In genomic region chr10:35368485-35369048, GRCh38 we compare ENCODE assay signal across 11 cellular contexts. TPM values are rescaled to one million over a fixed set of nuclear protein-coding genes. Genes with fewer than 3 reads are reported as not detected.
DNase-seq lines count a peak whose midpoint lies in the region; ATAC-seq and TF ChIP-seq lines count a peak whose summit lies in the region.
"Had no signal": no experiment of that assay in that cellular context is flagged by ENCODE, and none has a peak within 500 bp of the region (broad histone marks: within the 10 kb centered on the region; RNA-seq: fewer than 3 reads in every experiment).

No MANE protein-coding gene starts in this region.

- peaks cover 18 to 100% (median 86%) of the 10 kb centered on the region in 9 donors for H3K4me1 ChIP-seq in heart right ventricle
- H3K4me1 ChIP-seq in upper lobe of right lung, result peaks cover 45% of the 10 kb centered on the region

- no peak overlapping the region for H3K4me3 ChIP-seq in heart right ventricle
- no peak overlapping the region for H3K4me3 ChIP-seq in dorsolateral prefrontal cortex
- no peak overlapping the region for H3K4me3 ChIP-seq in upper lobe of right lung

- H3K4me3 Mint-ChIP-seq in nephron, result no peak overlapping the region
- H3K4me3 Mint-ChIP-seq: activated T-helper 17 cell treated with anti-CD3 and anti-CD28 coated beads, Interleukin-2, amount 50 U/mL, for 72 hours had no signal

- no peak for TF ChIP-seq CTCF in heart right ventricle (IDR thresholded peaks at IDR 0.05)
- TF ChIP-seq CTCF in dorsolateral prefrontal cortex (IDR thresholded peaks at IDR 0.05 in 54 of 56, conservative IDR thresholded peaks at IDR 0.05 in 2 of 56; ENCODE audit: low read depth in 1 of 56, partially characterized antibody in 56 of 56), result no peak
- TF ChIP-seq CTCF in nephron (IDR thresholded peaks at IDR 0.05; ENCODE audit: unreplicated experiment in 3 of 3), result no peak
- no peak for TF ChIP-seq CTCF in upper lobe of right lung (IDR thresholded peaks at IDR 0.05)

- DNase-seq in heart right ventricle, result no peak
- no peak for DNase-seq in Right ventricle myocardium inferior (ENCODE audit: missing footprints)
- no peak for DNase-seq in dorsolateral prefrontal cortex
- DNase-seq in upper lobe of right lung, result no peak
- DNase-seq in HT-29 (ENCODE audit: low spot score), result no peak
- DNase-seq: activated CD4-positive, CD25-positive, alpha-beta regulatory T cell treated with anti-CD3 and anti-CD28 coated beads, Interleukin-2, amount 50 U/mL, for 72 hours; foreskin keratinocyte had no signal

- H3K36me3 Mint-ChIP-seq in nephron (ENCODE audit: low read depth), result peaks cover 9% of the 10 kb centered on the region

- intact Hi-C loops in heart right ventricle (cut with DNase I), result no loop called here
- intact Hi-C loops in Right ventricle myocardium inferior (cut with DNase I), result no loop called here
- intact Hi-C loops in dorsolateral prefrontal cortex (cut with DNase I), result no loop called here
- intact Hi-C loops in upper lobe of right lung (cut with DNase I), result no loop called here

- no peaks in the 10 kb centered on the region for H3K27me3 ChIP-seq in heart right ventricle
- H3K27me3 ChIP-seq in dorsolateral prefrontal cortex, result no peaks in the 10 kb centered on the region
- H3K27me3 ChIP-seq in upper lobe of right lung, result no peaks in the 10 kb centered on the region
- H3K27me3 ChIP-seq: foreskin keratinocyte had no signal

- H3K4me1 Mint-ChIP-seq in nephron, result peaks cover 69% of the 10 kb centered on the region

- 54 to 75% methylated on average over 11 of the region's 11 CpGs for WGBS in heart right ventricle, 2 donors

- no peaks in the 10 kb centered on the region for H3K9me3 ChIP-seq in heart right ventricle
- no peaks in the 10 kb centered on the region for H3K9me3 ChIP-seq in upper lobe of right lung

- H3K36me3 ChIP-seq in heart right ventricle, result no peaks in the 10 kb centered on the region
- no peaks in the 10 kb centered on the region for H3K36me3 ChIP-seq in upper lobe of right lung

- peak overlapping the region; percentile 56 to 85 (median 65) for H3K27ac Mint-ChIP-seq in nephron
- H3K27ac Mint-ChIP-seq: activated T-helper 17 cell treated with anti-CD3 and anti-CD28 coated beads, Interleukin-2, amount 50 U/mL, for 72 hours had no signal

- peak in 4 of 8 donors; percentile 2 to 26 (median 8) for ATAC-seq in heart right ventricle
- ATAC-seq in Right ventricle myocardium inferior, result no peak
- ATAC-seq in upper lobe of right lung, result no peak
- ATAC-seq in GM21447 (IDR thresholded peaks at IDR 0.05; ENCODE audit: unreplicated experiment), result no peak
- no peak for ATAC-seq in GM21717 (IDR thresholded peaks at IDR 0.05; ENCODE audit: unreplicated experiment)
- ATAC-seq: activated T-helper 17 cell treated with anti-CD3 and anti-CD28 coated beads, Interleukin-2, amount 50 U/mL, for 72 hours; foreskin keratinocyte had no signal

- no peaks in the 10 kb centered on the region for H3K9me3 Mint-ChIP-seq in nephron
- H3K9me3 Mint-ChIP-seq: activated T-helper 17 cell treated with anti-CD3 and anti-CD28 coated beads, Interleukin-2, amount 50 U/mL, for 72 hours had no signal

- H3K27ac ChIP-seq in heart right ventricle, result peak overlapping the region; percentile 18 to 92 (median 76)
- peak overlapping the region in 35 of 59 donors; percentile 1 to 61 (median 25) for H3K27ac ChIP-seq in dorsolateral prefrontal cortex
- peak overlapping the region; percentile 26 for H3K27ac ChIP-seq in upper lobe of right lung
- H3K27ac ChIP-seq: foreskin keratinocyte had no signal

- H3K27me3 Mint-ChIP-seq in nephron (ENCODE audit: low read depth), result no peaks in the 10 kb centered on the region
- H3K27me3 Mint-ChIP-seq: activated T-helper 17 cell treated with anti-CD3 and anti-CD28 coated beads, Interleukin-2, amount 50 U/mL, for 72 hours had no signal

RNA-seq across cellular contexts. Expression of gene CCNY, which starts 32.3 kb away (rescaled TPM):
- 10 to 100 TPM; 69.9 to 99.4 (median 90.1) TPM for total RNA-seq in heart right ventricle
- polyA plus RNA-seq in heart right ventricle, result 10 to 100 TPM; 26.0 to 32.3 TPM
- total RNA-seq in Right ventricle myocardium inferior, result 91.8 TPM
- total RNA-seq in dorsolateral prefrontal cortex, result 100 to 1,000 TPM in 53 of 120 experiments, 10 to 100 TPM in 67; 62.3 to 136 (median 97.7) TPM
- total RNA-seq in upper lobe of right lung, result 85.4 TPM
- total RNA-seq in HT-29 (2014; rRNA removed; shearing (Covaris generic)), result 28.4 and 33.1 TPM in 2 replicates

Comparison
In these comparisons a context has a peak if more than half of its experiments do, and no peak if none do; other contexts are left out.
1. H3K27ac ChIP-seq: peak in every context shown above with its lines; median percentile 76 in heart right ventricle; 26 in upper lobe of right lung; 25 in dorsolateral prefrontal cortex.